ENCODE assay signal across 21 cellular contexts in the genomic region with DNA sequence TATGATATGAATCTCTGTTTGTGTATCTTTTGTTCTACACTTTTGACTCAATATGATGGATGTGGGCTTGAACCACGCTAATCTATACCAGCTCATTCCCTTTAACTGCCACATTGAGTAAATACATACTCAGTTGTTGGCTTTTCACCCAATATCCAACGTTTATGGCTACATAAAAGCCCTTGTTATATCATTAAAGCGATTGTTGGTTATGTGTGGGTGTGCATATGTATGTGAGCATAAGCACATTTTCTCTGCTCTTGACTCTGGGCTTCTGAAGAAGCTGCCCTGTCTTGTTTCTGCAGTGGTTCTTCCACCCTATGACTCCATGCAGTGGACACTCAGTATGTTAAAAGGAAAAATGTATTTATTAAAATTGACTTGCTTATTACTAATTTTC.
"Had no signal": no experiment of that assay in that cellular context is flagged by ENCODE, and none has a peak within 500 bp of the region (broad histone marks: within the 10 kb centered on the region; RNA-seq: fewer than 3 reads in every experiment).

No MANE protein-coding gene starts in this region.

- ATAC-seq: left lobe of liver; naive thymus-derived CD8-positive, alpha-beta T cell; pancreas; right cardiac atrium; stimulated activated effector memory CD8-positive, alpha-beta T cell treated with anti-CD3 and anti-CD28 coated beads, Interleukin-12 subunit alpha, Interleukin-12 subunit beta, amount 100 ng/mL, for 72 hours had no signal

- H3K27ac Mint-ChIP-seq: memory B cell; naive thymus-derived CD8-positive, alpha-beta T cell; stimulated activated effector memory CD8-positive, alpha-beta T cell treated with anti-CD3 and anti-CD28 coated beads, Interleukin-12 subunit alpha, Interleukin-12 subunit beta, amount 100 ng/mL, for 72 hours; stimulated activated naive CD8-positive, alpha-beta T cell treated with anti-CD3 and anti-CD28 coated beads, Interleukin-15, Interleukin-2, amounts not matched to agents 100 ng/mL and 50 ng/mL, for 24 hours; type B pancreatic cell had no signal

- H3K27me3 Mint-ChIP-seq: stimulated activated naive CD8-positive, alpha-beta T cell treated with anti-CD3 and anti-CD28 coated beads, Interleukin-15, Interleukin-2, amounts not matched to agents 100 ng/mL and 50 ng/mL, for 24 hours; type B pancreatic cell had no signal

- H3K4me3 Mint-ChIP-seq: memory B cell; naive thymus-derived CD8-positive, alpha-beta T cell; nephron; neural crest cell; stimulated activated effector memory CD8-positive, alpha-beta T cell treated with anti-CD3 and anti-CD28 coated beads, Interleukin-12 subunit alpha, Interleukin-12 subunit beta, amount 100 ng/mL, for 72 hours; stimulated activated naive CD8-positive, alpha-beta T cell treated with anti-CD3 and anti-CD28 coated beads, Interleukin-15, Interleukin-2, amounts not matched to agents 100 ng/mL and 50 ng/mL, for 24 hours; type B pancreatic cell had no signal

- H3K4me1 Mint-ChIP-seq: memory B cell; naive thymus-derived CD8-positive, alpha-beta T cell; stimulated activated effector memory CD8-positive, alpha-beta T cell treated with anti-CD3 and anti-CD28 coated beads, Interleukin-12 subunit alpha, Interleukin-12 subunit beta, amount 100 ng/mL, for 72 hours had no signal

- DNase-seq: islet precursor cell; left ventricle myocardium superior; midbrain; naive thymus-derived CD8-positive, alpha-beta T cell; nucleus accumbens; pancreas; retina; right cardiac atrium; sigmoid colon; spleen; stimulated activated CD4-positive, alpha-beta T cell treated with anti-CD3 and anti-CD28 coated beads, Interleukin-4, amount 100 ng/mL, for 24 hours; stimulated activated naive CD4-positive, alpha-beta T cell; tibial artery; uterus had no signal

- H3K36me3 Mint-ChIP-seq: memory B cell; naive thymus-derived CD8-positive, alpha-beta T cell; stimulated activated effector memory CD8-positive, alpha-beta T cell treated with anti-CD3 and anti-CD28 coated beads, Interleukin-12 subunit alpha, Interleukin-12 subunit beta, amount 100 ng/mL, for 72 hours; type B pancreatic cell had no signal

- H3K9me3 Mint-ChIP-seq: memory B cell; nephron; stimulated activated effector memory CD8-positive, alpha-beta T cell treated with anti-CD3 and anti-CD28 coated beads, Interleukin-12 subunit alpha, Interleukin-12 subunit beta, amount 100 ng/mL, for 72 hours; stimulated activated naive CD8-positive, alpha-beta T cell treated with anti-CD3 and anti-CD28 coated beads, Interleukin-15, Interleukin-2, amounts not matched to agents 100 ng/mL and 50 ng/mL, for 24 hours; type B pancreatic cell had no signal
